In the genomic region with DNA sequence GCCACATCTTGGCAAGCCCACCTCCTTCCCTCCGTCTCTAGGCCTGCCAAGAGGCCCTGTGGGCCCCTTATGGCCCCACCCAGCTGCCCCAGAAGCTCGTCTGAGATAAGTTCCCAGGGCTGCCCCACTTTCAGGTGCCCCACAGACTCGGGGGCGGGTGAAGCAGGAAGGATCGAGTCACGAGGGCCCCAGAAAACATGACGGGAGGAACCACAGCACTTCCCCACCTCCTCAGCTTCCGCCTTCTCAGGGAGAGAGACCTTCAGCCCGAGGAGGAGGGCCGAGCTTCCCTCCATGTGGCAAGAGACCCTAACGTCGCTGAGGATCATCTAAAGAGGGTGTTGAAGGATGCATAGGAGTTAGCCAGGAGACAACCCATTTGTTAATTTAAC, we compare ENCODE assay signal across 9 cellular contexts. TPM values are rescaled to one million over a fixed set of nuclear protein-coding genes. Genes with fewer than 3 reads are reported as not detected.
DNase-seq lines count a peak whose midpoint lies in the region; ATAC-seq and TF ChIP-seq lines count a peak whose summit lies in the region.
"Had no signal": no experiment of that assay in that cellular context is flagged by ENCODE, and none has a peak within 500 bp of the region (broad histone marks: within the 10 kb centered on the region; RNA-seq: fewer than 3 reads in every experiment).

No MANE protein-coding gene starts in this region.

- H3K27me3 ChIP-seq in CD4-positive, alpha-beta T cell (ENCODE audit: control insufficient read depth, insufficient read depth, low read length): no peaks in the 10 kb centered on the region

- H3K4me1 ChIP-seq in mucosa of descending colon (ENCODE audit: low read depth): peaks cover 3% of the 10 kb centered on the region

- H3K4me1 Mint-ChIP-seq in CD4-positive, alpha-beta T cell (ENCODE audit: low read depth): peaks cover 58% of the 10 kb centered on the region

- no peaks in the 10 kb centered on the region for H3K36me3 ChIP-seq in mucosa of descending colon (ENCODE audit: low read depth)

- intact Hi-C loops in CD4-positive, alpha-beta T cell (cut with DNase I, micrococcal nuclease): no loop called here
- intact Hi-C loops in mucosa of descending colon (cut with DNase I, micrococcal nuclease): no loop called here

- H3K27ac Mint-ChIP-seq in CD4-positive, alpha-beta T cell: peak overlapping the region; percentile 98

- H3K36me3 Mint-ChIP-seq in CD4-positive, alpha-beta T cell (ENCODE audit: low read depth): peaks cover 9% of the 10 kb centered on the region

- H3K4me3 Mint-ChIP-seq in CD4-positive, alpha-beta T cell: peak overlapping the region; percentile 82

- H3K27ac ChIP-seq in CD4-positive, alpha-beta T cell (ENCODE audit: low read depth, low read length): peak overlapping the region; percentile 74
- H3K27ac ChIP-seq in substantia nigra (ENCODE audit: low read depth, low read length, poor library complexity, severe bottlenecking): peak overlapping the region; percentile 99
- H3K27ac ChIP-seq: C4-2B had no signal

- H3K9me3 ChIP-seq in CD4-positive, alpha-beta T cell (ENCODE audit: control insufficient read depth, low read length): no peaks in the 10 kb centered on the region
- H3K9me3 ChIP-seq in mucosa of descending colon: no peaks in the 10 kb centered on the region

- ATAC-seq in CD4-positive, alpha-beta T cell (ENCODE audit: poor library complexity): peak; percentile 69
- ATAC-seq in mucosa of descending colon: peak; percentile 77
- no peak for ATAC-seq in HG02973 (IDR thresholded peaks at IDR 0.05; ENCODE audit: unreplicated experiment)
- ATAC-seq in HG02852 (IDR thresholded peaks at IDR 0.05; ENCODE audit: unreplicated experiment): no peak

- no peaks in the 10 kb centered on the region for H3K27me3 Mint-ChIP-seq in CD4-positive, alpha-beta T cell

- H3K9me3 Mint-ChIP-seq in CD4-positive, alpha-beta T cell: no peaks in the 10 kb centered on the region

- no peak overlapping the region for H3K4me3 ChIP-seq in mucosa of descending colon

- DNase-seq in CD4-positive, alpha-beta T cell: peak; percentile 55 to 78 (median 74)
- DNase-seq in NOMO-1 treated with dmso at 0.1 percent for 144 hours (lab: John Stamatoyannopoulos, UW; ENCODE audit: unreplicated experiment): peak; percentile 91
- DNase-seq in activated T-helper 9 cell treated with anti-CD3 and anti-CD28 coated beads, Interleukin-2, amount 50 U/mL, for 16 hours (ENCODE audit: low read depth): peak; percentile 80
- DNase-seq in mucosa of descending colon: peak; percentile 62 to 90 (median 65)
- DNase-seq in substantia nigra (lab: John Stamatoyannopoulos, UW): peak in 25 of 49 donors; percentile 13 to 59 (median 24)
- no peak for DNase-seq in cerebellar cortex (ENCODE audit: low spot score)

- no peak for TF ChIP-seq CTCF in CD4-positive, alpha-beta T cell (IDR thresholded peaks at IDR 0.05)
- TF ChIP-seq CTCF in mucosa of descending colon (IDR thresholded peaks at IDR 0.05): no peak

- POLR2A ChIA-PET in CD4-positive, alpha-beta T cell (lab: Charles Lee): interaction anchor here (0.9 to 7.9 kb wide), 15 partner anchors 17 to 231 kb away, joined by 3 to 99 read pairs (median 6); a partner anchor contains a TSS

- CTCF ChIA-PET in CD4-positive, alpha-beta T cell (lab: Charles Lee): interaction anchor here (0.9 to 2.8 kb wide), 4 partner anchors 22 to 188 kb away, joined by 3 to 10 read pairs (median 7); a partner anchor contains a TSS

RNA-seq across cellular contexts. Expression of a gene that starts 4.5 kb away (rescaled TPM):
- 10 to 100 TPM; 20.5 to 22.5 TPM for total RNA-seq in CD4-positive, alpha-beta T cell
- 1 to 10 TPM; 1.8 to 4.0 (median 2.2) TPM for total RNA-seq in mucosa of descending colon

RNA-seq across cellular contexts. Expression of a gene that starts 6.4 kb away (rescaled TPM):
- total RNA-seq in CD4-positive, alpha-beta T cell: 10 to 100 TPM; 16.1 to 16.4 TPM
- 10 to 100 TPM; 25.2 to 37.3 (median 34.7) TPM for total RNA-seq in mucosa of descending colon

Comparison
In these comparisons a context has a peak if more than half of its experiments do, and no peak if none do; other contexts are left out.
1. ATAC-seq: peak in CD4-positive, alpha-beta T cell (single experiment) and mucosa of descending colon (single experiment); none in HG02973 (single experiment) and HG02852 (single experiment).
2. RNA of a gene that starts 4.5 kb away (total RNA-seq): 20.5 to 22.5 TPM in CD4-positive, alpha-beta T cell; 1.8 to 4.0 TPM in mucosa of descending colon; every median in the first group is over 4 times any median in the second.